Comparison of ENCODE assay signal across 1 cellular context in genomic region chr9:105389789-105390188, GRCh38.
TF ChIP-seq lines count a peak whose summit lies in the region.

No MANE protein-coding gene starts in this region.

TF ChIP-seq in H1, 55 proteins besides CTCF, POLR2A, EP300 and RAD21 (continued from another document):
- TF ChIP-seq YY1 (IDR thresholded peaks at IDR 0.05; ENCODE audit: low read depth, low read length) = peak; percentile 75; the same call in 1 of the 2 replicates
- TF ChIP-seq JUN (IDR thresholded peaks at IDR 0.05; ENCODE audit: low read depth, low read length) = no peak
- TF ChIP-seq CHD7 (IDR thresholded peaks at IDR 0.05; ENCODE audit: insufficient replicate concordance, low read length) = peak; percentile 79
